9 cellular contexts compared by ENCODE assay signal in genomic region chr17:2394775-2395191, GRCh38. TPM values are rescaled to one million over a fixed set of nuclear protein-coding genes. Genes with fewer than 3 reads are reported as not detected.
DNase-seq lines count a peak whose midpoint lies in the region; ATAC-seq and TF ChIP-seq lines count a peak whose summit lies in the region.
"Had no signal": no experiment of that assay in that cellular context is flagged by ENCODE, and none has a peak within 500 bp of the region (broad histone marks: within the 10 kb centered on the region; RNA-seq: fewer than 3 reads in every experiment).

No MANE protein-coding gene starts in this region.

- POLR2A ChIA-PET in RWPE1 (lab: Yijun Ruan, JAX; ENCODE audit: low non-redundant PET) = no interaction called here

- H3K9me3 ChIP-seq in BLaER1 treated with 17β-estradiol and CSF1 and Interleukin-3, amounts not matched to agents 10 nM and 100 nM (replicated peaks in 1 of 11) = no peaks in the 10 kb centered on the region
- H3K9me3 ChIP-seq in esophagus squamous epithelium (no peaks in the 10 kb centered on the region), parathyroid adenoma (ENCODE audit: control insufficient read depth, low read length) (no peaks in the 10 kb centered on the region)

- peaks cover 67 to 78% (median 73%) of the 10 kb centered on the region in 10 experiments for H3K4me1 ChIP-seq in BLaER1 treated with 17β-estradiol and CSF1 and Interleukin-3, amounts not matched to agents 10 nM and 100 nM
- peaks cover 67 to 82% (median 75%) of the 10 kb centered on the region in 3 donors for H3K4me1 ChIP-seq in esophagus squamous epithelium
- peaks cover 51% of the 10 kb centered on the region for H3K4me1 ChIP-seq in parathyroid adenoma

- CTCF ChIA-PET in RWPE1 (lab: Yijun Ruan, JAX) = no interaction called here

- H2AFZ ChIP-seq in parathyroid adenoma = no peak overlapping the region

- peaks cover 11% of the 10 kb centered on the region for H3K79me2 ChIP-seq in parathyroid adenoma

- no peak for TF ChIP-seq POLR2A in esophagus squamous epithelium (IDR thresholded peaks at IDR 0.05)

- H3K27me3 ChIP-seq in BLaER1 treated with 17β-estradiol and CSF1 and Interleukin-3, amounts not matched to agents 10 nM and 100 nM = no peaks in the 10 kb centered on the region
- H3K27me3 ChIP-seq in esophagus squamous epithelium = no peaks in the 10 kb centered on the region
- no peaks in the 10 kb centered on the region for H3K27me3 ChIP-seq in parathyroid adenoma (ENCODE audit: control insufficient read depth, insufficient read depth, low read length)

- intact Hi-C loops in esophagus squamous epithelium (cut with DNase I) = no loop called here

- no peak for ATAC-seq in HG03097 (IDR thresholded peaks at IDR 0.05; ENCODE audit: low FRiP score, unreplicated experiment)

- H3K4me2 ChIP-seq in BLaER1 treated with 17β-estradiol and CSF1 and Interleukin-3, amounts not matched to agents 10 nM and 100 nM = peak overlapping the region; percentile 97 to 100 (median 99)
- H3K4me2 ChIP-seq in parathyroid adenoma (ENCODE audit: low read length) = peak overlapping the region; percentile 69

- peaks cover 3 to 51% (median 18%) of the 10 kb centered on the region in 11 experiments; a peak in 14 of 22 replicates for H4K20me1 ChIP-seq in BLaER1 treated with 17β-estradiol and CSF1 and Interleukin-3, amounts not matched to agents 10 nM and 100 nM

- peaks cover 0 to 14% (median 7%) of the 10 kb centered on the region in 11 experiments; a peak in 8 of 22 replicates for H3K36me3 ChIP-seq in BLaER1 treated with 17β-estradiol and CSF1 and Interleukin-3, amounts not matched to agents 10 nM and 100 nM
- H3K36me3 ChIP-seq in esophagus squamous epithelium = peaks cover 0 to 14% (median 4%) of the 10 kb centered on the region in 3 donors
- no peaks in the 10 kb centered on the region for H3K36me3 ChIP-seq in parathyroid adenoma (ENCODE audit: control insufficient read depth, insufficient read depth, low read length)

- no peak for DNase-seq in RWPE1 (ENCODE audit: low spot score)
- DNase-seq in esophagus squamous epithelium (lab: John Stamatoyannopoulos, UW) = no peak
- DNase-seq in pons (ENCODE audit: low spot score) = no peak
- DNase-seq in NCI-H526 (lab: John Stamatoyannopoulos, UW) = no peak
- no peak for DNase-seq in D341Med (ENCODE audit: low spot score)
- DNase-seq: cerebellar nuclear complex had no signal

- H3K9ac ChIP-seq in BLaER1 treated with 17β-estradiol and CSF1 and Interleukin-3, amounts not matched to agents 10 nM and 100 nM = peak overlapping the region; percentile 84 to 100 (median 98)
- H3K9ac ChIP-seq in parathyroid adenoma = no peak overlapping the region

- H3K27ac ChIP-seq in BLaER1 treated with 17β-estradiol and CSF1 and Interleukin-3, amounts not matched to agents 10 nM and 100 nM = peak overlapping the region; percentile 86 to 100 (median 98); a peak in 21 of 22 replicates
- H3K27ac ChIP-seq in RWPE1 (peak overlapping the region; percentile 99), esophagus squamous epithelium (peak overlapping the region; percentile 100), parathyroid adenoma (peak overlapping the region; percentile 100)

- TF ChIP-seq CTCF in RWPE1 (conservative IDR thresholded peaks at IDR 0.05; ENCODE audit: low read depth) = no peak
- no peak for TF ChIP-seq CTCF in esophagus squamous epithelium (IDR thresholded peaks at IDR 0.05)
- TF ChIP-seq CTCF in parathyroid adenoma (IDR thresholded peaks at IDR 0.05) = no peak

- 80 to 93% methylated on average over 1 to 2 of the region's 16 CpGs for WGBS in esophagus squamous epithelium, 2 donors

- H3K4me3 ChIP-seq in BLaER1 treated with 17β-estradiol and CSF1 and Interleukin-3, amounts not matched to agents 10 nM and 100 nM = peak overlapping the region in 7 of 10 experiments; percentile 48 to 83 (median 69); a peak in 9 of 20 replicates
- H3K4me3 ChIP-seq in esophagus squamous epithelium = peak overlapping the region in 2 of 4 donors; percentile 70 to 86
- H3K4me3 ChIP-seq in parathyroid adenoma (ENCODE audit: low read depth, low read length) = no peak overlapping the region

RNA-seq across cellular contexts. Expression of gene MNT, which starts 6.1 kb away (rescaled TPM):
- 10 to 100 TPM in 3 of 4 donors, 1 to 10 TPM in 1; 7.2 to 23.0 (median 17.4) TPM for total RNA-seq in esophagus squamous epithelium

RNA-seq across cellular contexts. Expression of gene SGSM2, which starts 57.5 kb away (rescaled TPM):
- total RNA-seq in esophagus squamous epithelium = 10 to 100 TPM; 24.3 to 67.9 (median 35.3) TPM

RNA-seq across cellular contexts. Expression of gene TSR1, which starts 58.5 kb away (rescaled TPM):
- 10 to 100 TPM; 20.3 to 70.2 (median 46.0) TPM for total RNA-seq in esophagus squamous epithelium
